In the genomic region with DNA sequence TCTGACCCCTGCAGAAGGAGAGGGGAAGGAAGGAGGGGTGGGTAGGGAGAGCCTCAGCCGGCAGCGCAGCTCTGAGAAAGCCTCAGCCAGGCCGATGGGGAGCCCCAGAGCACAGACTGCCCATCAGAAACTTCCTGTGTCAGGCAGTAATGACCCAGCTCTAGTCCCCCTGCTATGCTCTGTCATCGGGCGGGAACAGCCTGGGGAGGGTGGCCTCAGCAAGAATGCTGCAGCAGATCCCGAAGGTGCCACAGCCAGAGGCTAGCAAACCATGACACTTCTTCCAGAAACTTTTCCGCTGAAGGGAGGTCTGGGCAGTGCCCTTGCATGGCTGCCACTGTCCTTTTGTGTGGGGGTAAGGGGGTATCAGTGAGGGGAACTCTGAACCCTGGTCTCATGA, we compare ENCODE assay signal across 24 cellular contexts.
"Had no signal": no experiment of that assay in that cellular context is flagged by ENCODE, and none has a peak within 500 bp of the region (broad histone marks: within the 10 kb centered on the region; RNA-seq: fewer than 3 reads in every experiment).

No MANE protein-coding gene starts in this region.

- H3K36me3 Mint-ChIP-seq: activated CD8-positive, alpha-beta memory T cell treated with anti-CD3 and anti-CD28 coated beads, Interleukin-2, amount 10 ng/mL, durations not matched to agents 7 days and 5 days; mesothelial cell of epicardium had no signal

- H3K27ac ChIP-seq: colonic mucosa, dorsolateral prefrontal cortex, stomach, upper lobe of right lung had no signal

- H3K4me3 ChIP-seq: colonic mucosa, dorsolateral prefrontal cortex, stomach, thyroid gland, upper lobe of right lung had no signal

- H3K4me1 ChIP-seq: colonic mucosa had no signal

- H3K4me3 Mint-ChIP-seq: activated CD4-positive, alpha-beta T cell treated with anti-CD3 and anti-CD28 coated beads for 36 hours; activated CD8-positive, alpha-beta memory T cell treated with anti-CD3 and anti-CD28 coated beads, Interleukin-2, amount 10 ng/mL, durations not matched to agents 7 days and 5 days; activated CD8-positive, alpha-beta T cell treated with anti-CD3 and anti-CD28 coated beads, Interleukin-2, amount 10 ng/mL, durations not matched to agents 7 days and 5 days; mesothelial cell of epicardium; stimulated activated naive B cell treated with anti-CD40 and anti-IgM and Interleukin-4, amounts not matched to agents 10 μg/mL and 1 μg/mL and 100 μg/mL, for 72 hours had no signal

- H3K9me3 Mint-ChIP-seq: activated naive CD4-positive, alpha-beta T cell treated with anti-CD3 and anti-CD28 coated beads, Interleukin-2, amount 50 U/mL, for 72 hours; stimulated activated naive B cell treated with anti-CD40 and anti-IgM and Interleukin-4, amounts not matched to agents 10 μg/mL and 1 μg/mL and 100 μg/mL, for 72 hours had no signal

- DNase-seq: activated CD4-positive, alpha-beta T cell treated with anti-CD3 and anti-CD28 coated beads for 36 hours; activated CD4-positive, CD25-positive, alpha-beta regulatory T cell; activated CD8-positive, alpha-beta memory T cell treated with anti-CD3 and anti-CD28 coated beads, Interleukin-2, amount 10 ng/mL, durations not matched to agents 7 days and 5 days; activated CD8-positive, alpha-beta T cell treated with anti-CD3 and anti-CD28 coated beads, Interleukin-2, amount 10 ng/mL, durations not matched to agents 7 days and 5 days; activated T-cell treated with anti-CD3 and anti-CD28 coated beads, Interleukin-2, amount 50 U/mL, for 48 hours; colonic mucosa; dorsolateral prefrontal cortex; effector memory CD4-positive, alpha-beta T cell; left ventricle myocardium superior; naive B cell; occipital lobe; stimulated activated CD4-positive, alpha-beta T cell treated with anti-CD3 and anti-CD28 coated beads, Interleukin-15, amount 100 ng/mL, for 24 hours; stimulated activated CD4-positive, alpha-beta T cell treated with anti-CD3 and anti-CD28 coated beads, Interleukin-2, amount 100 ng/mL, for 24 hours; stimulated activated naive B cell treated with anti-CD40 and anti-IgM and Interleukin-4, amounts not matched to agents 10 μg/mL and 1 μg/mL and 100 μg/mL, for 72 hours; stomach; T-helper 2 cell; upper lobe of right lung had no signal

- ATAC-seq: activated CD4-positive, alpha-beta T cell treated with anti-CD3 and anti-CD28 coated beads for 36 hours; activated CD8-positive, alpha-beta memory T cell treated with anti-CD3 and anti-CD28 coated beads, Interleukin-2, amount 10 ng/mL, durations not matched to agents 7 days and 5 days; activated CD8-positive, alpha-beta T cell treated with anti-CD3 and anti-CD28 coated beads, Interleukin-2, amount 10 ng/mL, durations not matched to agents 7 days and 5 days; activated naive CD4-positive, alpha-beta T cell treated with anti-CD3 and anti-CD28 coated beads, Interleukin-2, amount 50 U/mL, for 72 hours; left ventricle myocardium superior; right cardiac atrium; stimulated activated naive B cell treated with anti-CD40 and anti-IgM and Interleukin-4, amounts not matched to agents 10 μg/mL and 1 μg/mL and 100 μg/mL, for 72 hours; upper lobe of right lung had no signal

- H3K36me3 ChIP-seq: colonic mucosa, stomach, thyroid gland, upper lobe of right lung had no signal

- H3K27me3 ChIP-seq: thyroid gland, upper lobe of right lung had no signal

- FAIRE-seq: bronchial epithelial cell, frontal cortex had no signal

- H3K27ac Mint-ChIP-seq: activated CD4-positive, alpha-beta T cell treated with anti-CD3 and anti-CD28 coated beads for 36 hours; activated CD8-positive, alpha-beta memory T cell treated with anti-CD3 and anti-CD28 coated beads, Interleukin-2, amount 10 ng/mL, durations not matched to agents 7 days and 5 days; activated CD8-positive, alpha-beta T cell treated with anti-CD3 and anti-CD28 coated beads, Interleukin-2, amount 10 ng/mL, durations not matched to agents 7 days and 5 days; activated naive CD4-positive, alpha-beta T cell treated with anti-CD3 and anti-CD28 coated beads, Interleukin-2, amount 50 U/mL, for 72 hours; activated T-helper 2 cell treated with anti-CD3 and anti-CD28 coated beads, Interferon-gamma antibody, Interleukin-2, Interleukin-4, amounts not matched to agents 10 μg/mL and 5 μg/mL and 100 μg/mL, durations not matched to agents 14 hours and 24 hours and 36 hours; mesothelial cell of epicardium; naive B cell; stimulated activated naive B cell treated with anti-CD40 and anti-IgM and Interleukin-4, amounts not matched to agents 10 μg/mL and 1 μg/mL and 100 μg/mL, for 72 hours had no signal

- H3K9me3 ChIP-seq: colonic mucosa, thyroid gland, upper lobe of right lung had no signal
